ENCODE assay signal across 9 cellular contexts in the genomic region with DNA sequence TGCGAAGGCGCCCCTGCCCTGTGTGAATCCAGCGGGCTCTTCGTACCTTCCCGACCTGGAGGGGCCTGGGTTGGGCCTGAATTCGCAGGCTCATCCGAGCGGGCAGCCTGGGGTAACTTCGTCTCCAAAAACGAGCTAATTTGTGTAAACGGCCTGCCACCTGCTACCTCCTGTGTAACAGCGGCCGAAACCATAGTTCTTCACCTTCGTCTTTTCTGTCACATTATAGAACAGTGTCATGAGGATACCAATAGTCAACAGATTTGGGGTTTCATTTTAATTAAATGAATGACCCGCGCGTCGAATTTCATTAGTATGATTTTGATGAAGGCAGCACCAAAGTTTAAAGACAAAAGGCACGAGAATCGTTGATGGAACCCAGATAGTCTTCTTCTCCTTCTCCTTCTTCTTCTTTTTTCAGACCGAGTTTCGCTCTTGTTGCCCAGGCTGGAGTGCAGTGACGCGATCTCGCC. TPM values are rescaled to one million over a fixed set of nuclear protein-coding genes. Genes with fewer than 3 reads are reported as not detected.
DNase-seq lines count a peak whose midpoint lies in the region; ATAC-seq and TF ChIP-seq lines count a peak whose summit lies in the region.
"Had no signal": no experiment of that assay in that cellular context is flagged by ENCODE, and none has a peak within 500 bp of the region (broad histone marks: within the 10 kb centered on the region; RNA-seq: fewer than 3 reads in every experiment).

No MANE protein-coding gene starts in this region.

- no peaks in the 10 kb centered on the region for H3K9me3 Mint-ChIP-seq in activated naive CD4-positive, alpha-beta T cell treated with anti-CD3 and anti-CD28 coated beads, Interleukin-2, amount 50 U/mL, for 24 hours
- peaks cover 0 to 5% (median 3%) of the 10 kb centered on the region in 5 experiments for H3K9me3 Mint-ChIP-seq in brain

- peaks cover 3% of the 10 kb centered on the region for H3K36me3 Mint-ChIP-seq in activated naive CD4-positive, alpha-beta T cell treated with anti-CD3 and anti-CD28 coated beads, Interleukin-2, amount 50 U/mL, for 24 hours
- H3K36me3 Mint-ChIP-seq in brain = peaks cover 11% of the 10 kb centered on the region

- H3K27ac ChIP-seq in mesodermal cell (ENCODE audit: low read depth, low read length, severe bottlenecking) = no peak overlapping the region
- no peak overlapping the region for H3K27ac ChIP-seq in urinary bladder (ENCODE audit: low read depth)

- H3K4me3 Mint-ChIP-seq in activated naive CD4-positive, alpha-beta T cell treated with anti-CD3 and anti-CD28 coated beads, Interleukin-2, amount 50 U/mL, for 24 hours = peak overlapping the region; percentile 79
- peak overlapping the region; percentile 80 to 85 (median 82) for H3K4me3 Mint-ChIP-seq in brain

- peak overlapping the region; percentile 23 for H3K4me3 ChIP-seq in mesodermal cell (ENCODE audit: extremely low read depth, insufficient read depth, low read length, poor library complexity, severe bottlenecking)
- H3K4me3 ChIP-seq in urinary bladder (ENCODE audit: low read depth, low read length) = peak overlapping the region; percentile 68

- H3K27ac Mint-ChIP-seq in activated naive CD4-positive, alpha-beta T cell treated with anti-CD3 and anti-CD28 coated beads, Interleukin-2, amount 50 U/mL, for 24 hours = peak overlapping the region; percentile 74
- peak overlapping the region in 4 of 5 experiments; percentile 84 to 93 (median 90) for H3K27ac Mint-ChIP-seq in brain

- ATAC-seq in HG02623 (IDR thresholded peaks at IDR 0.05; ENCODE audit: unreplicated experiment) (no peak), GM18907 (IDR thresholded peaks at IDR 0.05; ENCODE audit: unreplicated experiment) (no peak), HG02642 (IDR thresholded peaks at IDR 0.05; ENCODE audit: poor library complexity, unreplicated experiment) (no peak)

- no peaks in the 10 kb centered on the region for H3K9me3 ChIP-seq in mesodermal cell (ENCODE audit: control insufficient read depth, low read length)

- no peaks in the 10 kb centered on the region for H3K27me3 Mint-ChIP-seq in activated naive CD4-positive, alpha-beta T cell treated with anti-CD3 and anti-CD28 coated beads, Interleukin-2, amount 50 U/mL, for 24 hours
- H3K27me3 Mint-ChIP-seq in brain = peaks cover 26% of the 10 kb centered on the region

- H3K36me3 ChIP-seq in mesodermal cell (ENCODE audit: control insufficient read depth, insufficient read depth, low read length) = peaks cover 20% of the 10 kb centered on the region
- H3K36me3 ChIP-seq in urinary bladder (ENCODE audit: insufficient read depth) = peaks cover under 1% of the 10 kb centered on the region

- WGBS in mesodermal cell (ENCODE audit: insufficient coverage in 2 of 2), 2 experiments = 53 to 54% methylated on average over 22 to 24 of the region's 25 CpGs
- WGBS in urinary bladder = 50% methylated on average over 25 of the region's 25 CpGs

- H3K4me1 ChIP-seq in mesodermal cell (ENCODE audit: control insufficient read depth, insufficient read depth, low read length, poor library complexity, severe bottlenecking) (peaks cover 2% of the 10 kb centered on the region), urinary bladder (ENCODE audit: insufficient read depth) (no peaks in the 10 kb centered on the region)

- TF ChIP-seq CTCF in brain (conservative IDR thresholded peaks at IDR 0.05) = no peak

- DNase-seq in activated naive CD4-positive, alpha-beta T cell (lab: John Stamatoyannopoulos, UW) = no peak
- DNase-seq: GF-D8 had no signal

- H3K4me1 Mint-ChIP-seq in activated naive CD4-positive, alpha-beta T cell treated with anti-CD3 and anti-CD28 coated beads, Interleukin-2, amount 50 U/mL, for 24 hours = peaks cover 20% of the 10 kb centered on the region
- H3K4me1 Mint-ChIP-seq in brain = peaks cover 31% of the 10 kb centered on the region

RNA-seq across cellular contexts. Expression of gene CENPV, which starts 0.5 kb away (rescaled TPM):
- 172 TPM for polyA plus RNA-seq in brain (ENCODE audit: insufficient read depth, low read depth, low replicate concordance)
- polyA plus RNA-seq in mesodermal cell (2013, experiment 1 of 2) = 149 TPM
- polyA plus RNA-seq in mesodermal cell (2013, experiment 2 of 2) = 138 TPM
- total RNA-seq in urinary bladder = 15.4 TPM
- polyA plus RNA-seq in urinary bladder = 20.5 TPM

RNA-seq across cellular contexts. Expression of gene UBB, which starts 27.2 kb away (rescaled TPM):
- polyA plus RNA-seq in brain (ENCODE audit: insufficient read depth, low read depth, low replicate concordance) = 3,999 TPM
- 2,450 TPM for polyA plus RNA-seq in mesodermal cell (2013, experiment 1 of 2)
- polyA plus RNA-seq in mesodermal cell (2013, experiment 2 of 2) = 2,331 TPM
- 1,468 TPM for total RNA-seq in urinary bladder
- 1,242 TPM for polyA plus RNA-seq in urinary bladder
